7 cellular contexts compared by ENCODE assay signal in the genomic region with DNA sequence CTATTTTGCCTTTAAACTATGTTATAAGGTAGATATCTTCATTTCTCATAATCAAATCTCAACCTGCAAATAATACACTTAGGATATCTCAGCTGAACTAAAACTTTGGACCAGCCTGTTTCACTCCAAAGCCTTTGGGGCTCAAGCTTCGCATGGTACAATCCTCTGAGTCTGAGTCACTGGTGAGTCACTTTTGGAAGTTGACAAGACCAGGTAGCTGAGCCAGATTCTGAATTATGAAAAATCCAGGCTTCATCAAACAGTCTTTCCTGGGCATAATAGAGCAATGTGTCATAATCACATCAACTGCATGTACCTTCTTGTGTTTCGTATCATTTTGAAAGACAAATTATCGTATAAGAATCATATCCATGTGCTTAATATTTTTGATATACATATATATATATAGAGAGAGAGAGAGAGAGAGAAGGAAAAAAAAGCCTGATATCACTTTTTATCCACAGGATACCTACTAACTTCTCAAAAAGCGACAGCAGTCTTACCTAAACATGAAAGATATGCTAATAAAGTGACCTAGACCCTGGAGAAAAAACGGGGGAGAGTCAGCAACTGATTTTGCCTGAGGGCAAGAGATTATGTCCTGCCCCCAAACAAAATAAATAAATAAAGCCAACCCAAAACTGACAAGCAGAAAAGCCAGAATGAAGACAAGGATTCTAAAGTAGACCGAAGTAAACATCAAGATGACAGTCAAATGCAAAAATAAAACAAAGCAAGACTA.
DNase-seq lines count a peak whose midpoint lies in the region; ATAC-seq and TF ChIP-seq lines count a peak whose summit lies in the region.

No MANE protein-coding gene starts in this region.

- intact Hi-C loops in stomach (cut with DNase I; ENCODE audit: low total_unique reads), result no loop called here

- DNase-seq in HT-29 (ENCODE audit: low spot score), result peak; percentile 81
- DNase-seq in activated naive CD8-positive, alpha-beta T cell treated with anti-CD3 and anti-CD28 coated beads for 36 hours, result no peak
- peak; percentile 21 for DNase-seq in hepatic stellate cell (ENCODE audit: low spot score)
- DNase-seq in stomach, result no peak
- no peak for DNase-seq in NCI-H2227 treated with DMSO at 0.1 percent for 48 hours (lab: John Stamatoyannopoulos, UW)
- DNase-seq in Karpas-422, result no peak

- ATAC-seq in HG03571 (IDR thresholded peaks at IDR 0.05; ENCODE audit: unreplicated experiment), result no peak

- no peaks in the 10 kb centered on the region for H3K9me3 ChIP-seq in stomach
- no peaks in the 10 kb centered on the region for H3K9me3 ChIP-seq in Karpas-422 (ENCODE audit: low read length)

- 0 out of 2 replicates have a peak, but pooled peaks cover 6% of the 10 kb centered on the region for H3K9me2 ChIP-seq in Karpas-422 (replicated peaks; ENCODE audit: insufficient read depth, low read length)

- no peaks in the 10 kb centered on the region for H4K20me1 ChIP-seq in Karpas-422 (ENCODE audit: insufficient read depth, low read depth, low read length)

- H3K4me1 ChIP-seq in stomach (peaks cover 0 to 19% (median 12%) of the 10 kb centered on the region in 4 donors), Karpas-422 (ENCODE audit: low read length) (no peaks in the 10 kb centered on the region)

- H3K27me3 Mint-ChIP-seq in activated naive CD8-positive, alpha-beta T cell treated with anti-CD3 and anti-CD28 coated beads for 36 hours, result no peaks in the 10 kb centered on the region

- H3K4me2 ChIP-seq in Karpas-422 (ENCODE audit: low read depth, low read length, poor library complexity, severe bottlenecking), result no peak overlapping the region

- TF ChIP-seq CTCF in stomach (IDR thresholded peaks at IDR 0.05), result no peak

- no peak overlapping the region for H3K9ac ChIP-seq in Karpas-422 (ENCODE audit: low read length)

- peaks cover 50% of the 10 kb centered on the region for H3K4me1 Mint-ChIP-seq in activated naive CD8-positive, alpha-beta T cell treated with anti-CD3 and anti-CD28 coated beads for 36 hours

- no peak overlapping the region for H2AFZ ChIP-seq in Karpas-422 (ENCODE audit: low read length)

- no peak overlapping the region for H3K4me3 Mint-ChIP-seq in activated naive CD8-positive, alpha-beta T cell treated with anti-CD3 and anti-CD28 coated beads for 36 hours

- no peaks in the 10 kb centered on the region for H3K79me2 ChIP-seq in Karpas-422 (ENCODE audit: low read length)

- TF ChIP-seq POLR2A in stomach (IDR thresholded peaks at IDR 0.05), result no peak

- H3K27ac Mint-ChIP-seq in activated naive CD8-positive, alpha-beta T cell treated with anti-CD3 and anti-CD28 coated beads for 36 hours, result peak overlapping the region; percentile 78

- TF ChIP-seq EP300 in stomach (IDR thresholded peaks at IDR 0.05), result no peak

- H3K4me3 ChIP-seq in stomach (no peak overlapping the region), Karpas-422 (ENCODE audit: low read length) (no peak overlapping the region)

- H3K36me3 ChIP-seq in stomach (no peaks in the 10 kb centered on the region), Karpas-422 (ENCODE audit: insufficient read depth, low read length) (no peaks in the 10 kb centered on the region)

- peaks cover 17% of the 10 kb centered on the region for H3K36me3 Mint-ChIP-seq in activated naive CD8-positive, alpha-beta T cell treated with anti-CD3 and anti-CD28 coated beads for 36 hours

- peaks cover 8% of the 10 kb centered on the region for H3K9me3 Mint-ChIP-seq in activated naive CD8-positive, alpha-beta T cell treated with anti-CD3 and anti-CD28 coated beads for 36 hours

- WGBS in stomach, 5 donors, result 42 to 47% (median 44%) methylated on average over 6 of the region's 6 CpGs

- no peaks in the 10 kb centered on the region for H3K27me3 ChIP-seq in stomach
- no peaks in the 10 kb centered on the region for H3K27me3 ChIP-seq in Karpas-422 (ENCODE audit: low read length)

- H3K27ac ChIP-seq in stomach (peak overlapping the region in 4 of 5 donors; percentile 53 to 65 (median 56)), Karpas-422 (ENCODE audit: low read length) (no peak overlapping the region)

Comparison
In these comparisons a context has a peak if more than half of its experiments do, and no peak if none do; other contexts are left out.
1. DNase-seq: peak in HT-29 (single experiment) and hepatic stellate cell (single experiment); none in activated naive CD8-positive, alpha-beta T cell treated with anti-CD3 and anti-CD28 coated beads for 36 hours (single experiment), stomach (single experiment), NCI-H2227 treated with DMSO at 0.1 percent for 48 hours (single experiment) and Karpas-422 (single experiment).